In genomic region chr19:32363175-32363574, GRCh38 we compare ENCODE assay signal across 14 cellular contexts. TPM values are rescaled to one million over a fixed set of nuclear protein-coding genes. Genes with fewer than 3 reads are reported as not detected.
DNase-seq lines count a peak whose midpoint lies in the region; ATAC-seq, FAIRE-seq and TF ChIP-seq lines count a peak whose summit lies in the region.
"Had no signal": no experiment of that assay in that cellular context is flagged by ENCODE, and none has a peak within 500 bp of the region (broad histone marks: within the 10 kb centered on the region; RNA-seq: fewer than 3 reads in every experiment).

No MANE protein-coding gene starts in this region.

- no peak overlapping the region for H3K4me2 ChIP-seq in K562 (ENCODE audit: insufficient read depth, low read length)
- H3K4me2 ChIP-seq in smooth muscle cell = no peak overlapping the region

- no peaks in the 10 kb centered on the region for H3F3A ChIP-seq in smooth muscle cell (ENCODE audit: low read depth)

- intact Hi-C loops in K562 (cut with micrococcal nuclease) (no loop called here), left ventricle myocardium superior (cut with micrococcal nuclease) (no loop called here), gastrocnemius medialis (cut with DNase I; ENCODE audit: low total_unique reads) (no loop called here)

- ATAC-seq in K562 (no peak), left ventricle myocardium superior (peak; percentile 52), gastrocnemius medialis (peak; percentile 53 to 75)

- TF ChIP-seq CTCF in K562 (IDR thresholded peaks at IDR 0.05 in 2 of 3, conservative IDR thresholded peaks at IDR 0.05 in 1 of 3; ENCODE audit: insufficient read depth in 2 of 3, low read depth in 1 of 3, low read length in 3 of 3) (no peak), gastrocnemius medialis (IDR thresholded peaks at IDR 0.05 in 4 of 5, conservative IDR thresholded peaks at IDR 0.05 in 1 of 5) (no peak), smooth muscle cell (IDR thresholded peaks at IDR 0.05; ENCODE audit: borderline replicate concordance, insufficient read depth, poor library complexity, severe bottlenecking) (no peak)

- in situ Hi-C loops in K562 (cut with MboI) = no loop called here
- in situ Hi-C loops in gastrocnemius medialis (cut with MboI; ENCODE audit: low sequenced_read_pairs in 4 of 4) = loop anchor here in 1 of 4 donors (25.0 kb wide), 1 partner anchor 324 kb away; the partner anchor contains the start of genes ANKRD27, NUDT19 and RGS9BP

- H3K27ac ChIP-seq in K562 (ENCODE audit: extremely low read depth, low read depth, low read length) = no peak overlapping the region
- H3K27ac ChIP-seq in gastrocnemius medialis = peak overlapping the region; percentile 51 to 76 (median 72)
- no peak overlapping the region for H3K27ac ChIP-seq in smooth muscle cell (ENCODE audit: low read depth)

- no peak overlapping the region for H3K4me3 ChIP-seq in K562
- H3K4me3 ChIP-seq in gastrocnemius medialis = no peak overlapping the region
- no peak overlapping the region for H3K4me3 ChIP-seq in smooth muscle cell

- H3K9ac ChIP-seq in K562 (ENCODE audit: insufficient read depth in 1 of 2, low read depth in 2 of 2, low read length in 2 of 2) (no peak overlapping the region), smooth muscle cell (ENCODE audit: low read depth) (no peak overlapping the region)

- TF ChIP-seq RAD21 in K562 (CRISPR knock-in tag; conservative IDR thresholded peaks at IDR 0.05 in 1 of 2, IDR thresholded peaks at IDR 0.05 in 1 of 2) = no peak

- TF ChIP-seq EP300 in K562 (IDR thresholded peaks at IDR 0.05; ENCODE audit: low read length) = no peak

- FAIRE-seq in K562 (lab: Jason Lieb, UNC) = no peak
- FAIRE-seq: H1, keratinocyte had no signal

- TF ChIP-seq POLR2A in K562 (conservative IDR thresholded peaks at IDR 0.05) (no peak), gastrocnemius medialis (IDR thresholded peaks at IDR 0.05) (no peak)

- H3K27me3 ChIP-seq in K562 (ENCODE audit: control insufficient read depth in 2 of 2, insufficient read depth in 2 of 2, low read length in 2 of 2) (no peaks in the 10 kb centered on the region), gastrocnemius medialis (no peaks in the 10 kb centered on the region), smooth muscle cell (ENCODE audit: low read depth) (no peaks in the 10 kb centered on the region)

- H3K9me3 ChIP-seq in K562 (replicated peaks; ENCODE audit: control insufficient read depth, insufficient read depth, low read depth, low read length) = no peaks in the 10 kb centered on the region
- H3K9me3 ChIP-seq in gastrocnemius medialis = no peaks in the 10 kb centered on the region
- no peaks in the 10 kb centered on the region for H3K9me3 ChIP-seq in smooth muscle cell (replicated peaks; ENCODE audit: low read depth)

- H2AFZ ChIP-seq in K562 (ENCODE audit: low read depth, low read length) (no peak overlapping the region), smooth muscle cell (ENCODE audit: low read depth) (no peak overlapping the region)

- H3K4me1 ChIP-seq in K562 (replicated peaks in 1 of 2; ENCODE audit: control insufficient read depth in 2 of 2, insufficient read depth in 2 of 2, low read length in 2 of 2) (peaks cover 3 to 5% of the 10 kb centered on the region in 2 experiments; a peak in 3 of 5 replicates), gastrocnemius medialis (peaks cover 11 to 29% of the 10 kb centered on the region in 2 donors), smooth muscle cell (ENCODE audit: low read depth) (no peaks in the 10 kb centered on the region)

- POLR2A ChIA-PET in K562 (lab: Yijun Ruan, JAX) = interaction anchor here (0.5 to 2.7 kb wide), 4 partner anchors 9 to 22 kb away, joined by 3 to 10 read pairs (median 3); partner anchors contain the start of gene ZNF507

- no peaks in the 10 kb centered on the region for H3K9me1 ChIP-seq in K562 (ENCODE audit: control insufficient read depth, insufficient read depth, low read length)

- CTCF ChIA-PET in K562 (lab: Yijun Ruan, JAX; ENCODE audit: low intra/inter-chr PET ratio) = no interaction called here

- H3K36me3 ChIP-seq in K562 (ENCODE audit: control insufficient read depth, insufficient read depth, low read length) (peaks cover 85% of the 10 kb centered on the region), gastrocnemius medialis (peaks cover 0 to 40% of the 10 kb centered on the region in 2 donors), smooth muscle cell (ENCODE audit: low read depth) (peaks cover 12% of the 10 kb centered on the region)

- no TSS peak for BruUV-seq in K562 (replicated peaks; lab: Mats Ljungman, UMichigan)

- no peaks in the 10 kb centered on the region for H4K20me1 ChIP-seq in K562 (replicated peaks; ENCODE audit: control insufficient read depth, insufficient read depth, low read length)
- peaks cover 62% of the 10 kb centered on the region for H4K20me1 ChIP-seq in smooth muscle cell (ENCODE audit: low read depth)

- DNase-seq in H4 (ENCODE audit: low spot score) (peak; percentile 28), K562 (ENCODE audit: extremely low read depth in 1 of 4, low spot score in 3 of 4) (no peak), left ventricle myocardium superior (no peak), gastrocnemius medialis (no peak), A172 (ENCODE audit: low spot score) (no peak), UCSD-AML1 (lab: John Stamatoyannopoulos, UW; ENCODE audit: unreplicated experiment) (no peak), smooth muscle cell (lab: John Stamatoyannopoulos, UW; ENCODE audit: unreplicated experiment) (no peak)
- DNase-seq in activated CD4-positive, alpha-beta T cell treated with anti-CD3 and anti-CD28 coated beads, Interleukin-2, amount 50 U/mL, for 4 hours = no peak
- DNase-seq: activated CD4-positive, alpha-beta memory T cell treated with anti-CD3 and anti-CD28 coated beads for 36 hours; activated naive CD8-positive, alpha-beta T cell treated with anti-CD3 and anti-CD28 coated beads, Interleukin-2, amount 10 ng/mL, durations not matched to agents 7 days and 5 days; Karpas-422; NCI-H345 had no signal

- 88% methylated on average over 3 of the region's 3 CpGs for WGBS in K562 (ENCODE audit: insufficient coverage, low coverage, missing lambda C conversion rate)
- WGBS in smooth muscle cell (ENCODE audit: low lambda C conversion rate) = 71% methylated on average over 3 of the region's 3 CpGs

- H3K79me2 ChIP-seq in K562 (ENCODE audit: control insufficient read depth, insufficient read depth, low read length) (peaks cover 37% of the 10 kb centered on the region), smooth muscle cell (ENCODE audit: low read depth) (peaks cover 16% of the 10 kb centered on the region)

TF ChIP-seq in K562, 482 proteins besides CTCF, POLR2A, EP300 and RAD21 (continues in another document):
- no peak for TF ChIP-seq FOS (IDR thresholded peaks at IDR 0.05; ENCODE audit: extremely low read depth, insufficient read length)

RNA-seq across cellular contexts. Expression of gene ZNF507, which starts 17.8 kb away (rescaled TPM):
- total RNA-seq in H4 (2014; rRNA removed; shearing (Covaris generic)) = 4.1 and 5.1 TPM in 2 replicates
- 20.4 and 74.7 TPM in 2 replicates for total RNA-seq in K562 (2011; cell fraction: chromatin; rRNA removed; ENCODE audit: low replicate concordance)
- 9.5 and 13.7 TPM in 2 replicates for total RNA-seq in K562 (2011; cell fraction: nucleolus; rRNA removed)
- 27.4 and 35.9 TPM in 2 replicates for total RNA-seq in K562 (2011; cell fraction: nucleoplasm; rRNA removed)
- total RNA-seq in K562 (2014; rRNA removed) (7.8 and 9.2 TPM in 2 replicates), K562 (2014; rRNA removed; fragmentation: Illumina TruSeq; extraction: Trizol) (10.4 and 11.8 TPM in 2 replicates), K562 (2015; rRNA removed; fragmentation: Illumina TruSeq; extraction: Trizol) (9.5 and 10.1 TPM in 2 replicates), K562 (2021) (15.1 and 18.1 TPM in 2 replicates), left ventricle myocardium superior (16.1 TPM), gastrocnemius medialis (10 to 100 TPM; 11.9 to 21.8 (median 17.8) TPM), smooth muscle cell (8.0 and 10.4 TPM in 2 replicates)
- polyA plus RNA-seq in K562 (2011; rRNA removed) (22.4 and 25.0 TPM in 2 replicates), K562 (2014; fragmentation: Illumina TruSeq; extraction: Trizol) (16.8 and 17.8 TPM in 2 replicates), K562 (2014; fragmentation: Nextera tagmentation; extraction: Ambion mirVana) (1 to 10 TPM; 2.9 to 3.2 TPM), K562 (2014; rRNA removed) (11.2 and 12.0 TPM in 2 replicates), smooth muscle cell (2.8 and 4.4 TPM in 2 replicates)
- 6.0 and 11.1 TPM in 2 replicates for polyA plus RNA-seq in K562 (2011; cell fraction: cytosol; rRNA removed)
- polyA plus RNA-seq in K562 (2011; cell fraction: nucleus; rRNA removed) = 17.7 and 20.0 TPM in 2 replicates
- 7.5 and 8.7 TPM in 2 replicates for polyA plus RNA-seq in K562 (2012)
- polyA minus RNA-seq in K562 (2011; rRNA and poly(A)+ RNA removed) = 45.8 and 57.4 TPM in 2 replicates
- 12.8 and 13.5 TPM in 2 replicates for polyA minus RNA-seq in K562 (2011; cell fraction: cytosol; rRNA and poly(A)+ RNA removed)
- polyA minus RNA-seq in K562 (2011; cell fraction: nucleus; rRNA and poly(A)+ RNA removed) = 18.2 and 29.5 TPM in 2 replicates
- 6.7 and 9.4 TPM in 2 replicates for total RNA-seq in A172 (2014; rRNA removed; shearing (Covaris generic))

RNA-seq across cellular contexts. Expression of gene DPY19L3, which starts 42.4 kb away (rescaled TPM):
- total RNA-seq in H4 (2014; rRNA removed; shearing (Covaris generic)) = 8.6 and 10.7 TPM in 2 replicates
- total RNA-seq in K562 (2011; cell fraction: chromatin; rRNA removed; ENCODE audit: low replicate concordance) = 95.7 and 203 TPM in 2 replicates
- 66.5 and 77.7 TPM in 2 replicates for total RNA-seq in K562 (2011; cell fraction: nucleolus; rRNA removed)
- total RNA-seq in K562 (2011; cell fraction: nucleoplasm; rRNA removed) = 69.9 and 110 TPM in 2 replicates
- total RNA-seq in K562 (2014; rRNA removed) (18.8 and 39.7 TPM in 2 replicates), K562 (2014; rRNA removed; fragmentation: Illumina TruSeq; extraction: Trizol) (22.0 and 33.9 TPM in 2 replicates), K562 (2015; rRNA removed; fragmentation: Illumina TruSeq; extraction: Trizol) (19.4 and 20.8 TPM in 2 replicates), K562 (2021) (35.2 and 39.2 TPM in 2 replicates), left ventricle myocardium superior (5.2 TPM), gastrocnemius medialis (1 to 10 TPM; 2.3 to 9.9 (median 7.5) TPM), smooth muscle cell (26.4 and 50.0 TPM in 2 replicates)
- polyA plus RNA-seq in K562 (2011; rRNA removed) (37.2 and 38.3 TPM in 2 replicates), K562 (2014; fragmentation: Illumina TruSeq; extraction: Trizol) (25.0 and 31.5 TPM in 2 replicates), K562 (2014; fragmentation: Nextera tagmentation; extraction: Ambion mirVana) (1 to 10 TPM; 4.7 to 6.0 TPM), K562 (2014; rRNA removed) (30.8 and 32.0 TPM in 2 replicates), smooth muscle cell (5.8 and 7.2 TPM in 2 replicates)
- polyA plus RNA-seq in K562 (2011; cell fraction: cytosol; rRNA removed) = 29.9 and 36.1 TPM in 2 replicates
- 148 and 257 TPM in 2 replicates for polyA plus RNA-seq in K562 (2011; cell fraction: nucleus; rRNA removed)
- polyA plus RNA-seq in K562 (2012) = 13.8 and 24.8 TPM in 2 replicates
- polyA minus RNA-seq in K562 (2011; rRNA and poly(A)+ RNA removed) = 77.5 and 87.2 TPM in 2 replicates
- 28.4 and 34.1 TPM in 2 replicates for polyA minus RNA-seq in K562 (2011; cell fraction: cytosol; rRNA and poly(A)+ RNA removed)
- 93.3 and 118 TPM in 2 replicates for polyA minus RNA-seq in K562 (2011; cell fraction: nucleus; rRNA and poly(A)+ RNA removed)
- total RNA-seq in A172 (2014; rRNA removed; shearing (Covaris generic)) = 8.3 and 25.3 TPM in 2 replicates

Comparison
In these comparisons a context has a peak if more than half of its experiments do, and no peak if none do; other contexts are left out.
1. H3K27ac ChIP-seq: peak in gastrocnemius medialis (4 of 4); none in K562 (single experiment) and smooth muscle cell (single experiment).